28 cellular contexts compared by ENCODE assay signal in genomic region chr4:128249787-128250668, GRCh38. TPM values are rescaled to one million over a fixed set of nuclear protein-coding genes. Genes with fewer than 3 reads are reported as not detected.
A peak's percentile ranks its signal among the peaks of the same experiment; 100 is the strongest.
DNase-seq lines count a peak whose midpoint lies in the region; ATAC-seq lines count a peak whose summit lies in the region.
"Had no signal": no experiment of that assay in that cellular context is flagged by ENCODE, and none has a peak within 500 bp of the region (broad histone marks: within the 10 kb centered on the region; RNA-seq: fewer than 3 reads in every experiment).

No MANE protein-coding gene starts in this region.

- H3K27ac Mint-ChIP-seq in activated CD4-positive, alpha-beta T cell treated with anti-CD3 and anti-CD28 coated beads, Interleukin-2, amount 10 ng/mL, durations not matched to agents 24 days and 14 days = no peak overlapping the region
- H3K27ac Mint-ChIP-seq: activated CD8-positive, alpha-beta T cell treated with anti-CD3 and anti-CD28 coated beads, Interleukin-2, amount 10 ng/mL, durations not matched to agents 7 days and 5 days; activated naive CD8-positive, alpha-beta T cell treated with anti-CD3 and anti-CD28 coated beads, Interleukin-2, amount 50 U/mL, for 24 hours; brain; IgD-negative memory B cell; nephron progenitor cell; stimulated activated naive B cell treated with anti-CD40 and anti-IgM and Interleukin-4, amounts not matched to agents 10 μg/mL and 1 μg/mL and 100 μg/mL, for 72 hours had no signal

- H3K36me3 ChIP-seq in mesendoderm (ENCODE audit: control insufficient read depth, insufficient read depth, low read length) = no peaks in the 10 kb centered on the region
- H3K36me3 ChIP-seq: BLaER1, esophagus muscularis mucosa, gastrocnemius medialis, lower lobe of right lung, right atrium auricular region had no signal

- no peak overlapping the region for H3K4ac ChIP-seq in mesendoderm (ENCODE audit: low read depth, low read length)

- H3K23ac ChIP-seq in mesendoderm (ENCODE audit: low read length) = no peak overlapping the region

- no peaks in the 10 kb centered on the region for H3K4me1 Mint-ChIP-seq in activated CD4-positive, alpha-beta T cell treated with anti-CD3 and anti-CD28 coated beads, Interleukin-2, amount 10 ng/mL, durations not matched to agents 24 days and 14 days
- H3K4me1 Mint-ChIP-seq: activated naive CD8-positive, alpha-beta T cell treated with anti-CD3 and anti-CD28 coated beads, Interleukin-2, amount 50 U/mL, for 24 hours; brain; nephron progenitor cell; stimulated activated naive B cell treated with anti-CD40 and anti-IgM and Interleukin-4, amounts not matched to agents 10 μg/mL and 1 μg/mL and 100 μg/mL, for 72 hours had no signal

- H2AK5ac ChIP-seq in mesendoderm (ENCODE audit: low read length) = no peak overlapping the region

- H3K4me3 Mint-ChIP-seq in activated CD4-positive, alpha-beta T cell treated with anti-CD3 and anti-CD28 coated beads, Interleukin-2, amount 10 ng/mL, durations not matched to agents 24 days and 14 days = no peak overlapping the region
- H3K4me3 Mint-ChIP-seq: activated CD8-positive, alpha-beta T cell treated with anti-CD3 and anti-CD28 coated beads, Interleukin-2, amount 10 ng/mL, durations not matched to agents 7 days and 5 days; activated naive CD8-positive, alpha-beta T cell treated with anti-CD3 and anti-CD28 coated beads, Interleukin-2, amount 50 U/mL, for 24 hours; brain; IgD-negative memory B cell; nephron progenitor cell; stimulated activated naive B cell treated with anti-CD40 and anti-IgM and Interleukin-4, amounts not matched to agents 10 μg/mL and 1 μg/mL and 100 μg/mL, for 72 hours had no signal

- H4K5ac ChIP-seq in mesendoderm (ENCODE audit: low read length) = no peak overlapping the region

- H3K9ac ChIP-seq in mesendoderm (ENCODE audit: low read length) = no peak overlapping the region
- H3K9ac ChIP-seq: BLaER1, parathyroid adenoma had no signal

- H2BK5ac ChIP-seq in mesendoderm (ENCODE audit: low read length) = no peak overlapping the region

- no peak overlapping the region for H3K18ac ChIP-seq in mesendoderm (ENCODE audit: low read length)

- H3K79me1 ChIP-seq in mesendoderm (ENCODE audit: low read length) = no peaks in the 10 kb centered on the region

- no peak overlapping the region for H3K27ac ChIP-seq in mesendoderm (ENCODE audit: low read depth, low read length)
- H3K27ac ChIP-seq: BLaER1, esophagus muscularis mucosa, gastrocnemius medialis, lower lobe of right lung, parathyroid adenoma, right atrium auricular region had no signal

- no peak overlapping the region for H2BK15ac ChIP-seq in mesendoderm (replicated peaks; ENCODE audit: low read depth)

- H3K36me3 Mint-ChIP-seq in activated CD4-positive, alpha-beta T cell treated with anti-CD3 and anti-CD28 coated beads, Interleukin-2, amount 10 ng/mL, durations not matched to agents 24 days and 14 days (ENCODE audit: low read depth) = no peaks in the 10 kb centered on the region
- H3K36me3 Mint-ChIP-seq: stimulated activated naive B cell treated with anti-CD40 and anti-IgM and Interleukin-4, amounts not matched to agents 10 μg/mL and 1 μg/mL and 100 μg/mL, for 72 hours had no signal

- WGBS in mesendoderm (ENCODE audit: extremely low coverage, insufficient coverage, low lambda C conversion rate) = no CpG with 5 or more reads among the region's 4 CpGs

- no peaks in the 10 kb centered on the region for H3K4me1 ChIP-seq in mesendoderm (ENCODE audit: control insufficient read depth, low read depth, low read length)
- H3K4me1 ChIP-seq: BLaER1, esophagus muscularis mucosa, gastrocnemius medialis, lower lobe of right lung, parathyroid adenoma, right atrium auricular region had no signal

- H3K9me3 Mint-ChIP-seq in activated CD4-positive, alpha-beta T cell treated with anti-CD3 and anti-CD28 coated beads, Interleukin-2, amount 10 ng/mL, durations not matched to agents 24 days and 14 days = peaks cover 6% of the 10 kb centered on the region

- H3K27me3 ChIP-seq in mesendoderm (ENCODE audit: insufficient read depth, low read length, poor library complexity) = no peaks in the 10 kb centered on the region
- H3K27me3 ChIP-seq: BLaER1, esophagus muscularis mucosa, gastrocnemius medialis, right atrium auricular region had no signal

- ATAC-seq in GM18858 (IDR thresholded peaks at IDR 0.05; ENCODE audit: unreplicated experiment) = no peak
- ATAC-seq: activated CD8-positive, alpha-beta T cell treated with anti-CD3 and anti-CD28 coated beads, Interleukin-2, amount 10 ng/mL, durations not matched to agents 7 days and 5 days; activated naive CD8-positive, alpha-beta T cell treated with anti-CD3 and anti-CD28 coated beads, Interleukin-2, amount 50 U/mL, for 24 hours; gastrocnemius medialis; lower lobe of right lung; stimulated activated naive B cell treated with anti-CD40 and anti-IgM and Interleukin-4, amounts not matched to agents 10 μg/mL and 1 μg/mL and 100 μg/mL, for 72 hours had no signal

- H4K8ac ChIP-seq in mesendoderm (ENCODE audit: low read depth, low read length) = no peak overlapping the region

- H3K79me2 ChIP-seq in mesendoderm (ENCODE audit: control insufficient read depth, insufficient read depth, low read length) = no peaks in the 10 kb centered on the region
- H3K79me2 ChIP-seq: parathyroid adenoma had no signal

- H3K27me3 Mint-ChIP-seq in activated CD4-positive, alpha-beta T cell treated with anti-CD3 and anti-CD28 coated beads, Interleukin-2, amount 10 ng/mL, durations not matched to agents 24 days and 14 days = no peaks in the 10 kb centered on the region
- H3K27me3 Mint-ChIP-seq: brain had no signal

- intact Hi-C loops in activated CD4-positive, alpha-beta T cell treated with anti-CD3 and anti-CD28 coated beads, Interleukin-2, amount 10 ng/mL, durations not matched to agents 24 days and 14 days (cut with micrococcal nuclease) = no loop called here

- H3K4me3 ChIP-seq in Jurkat, Clone E6-1 (ENCODE audit: low read length) = no peak overlapping the region
- H3K4me3 ChIP-seq in mesendoderm (ENCODE audit: low read length) = no peak overlapping the region
- H3K4me3 ChIP-seq: BLaER1, esophagus muscularis mucosa, gastrocnemius medialis, lower lobe of right lung, right atrium auricular region had no signal

- no peak overlapping the region for H2BK120ac ChIP-seq in mesendoderm (ENCODE audit: low read depth, low read length)

- no peak overlapping the region for H3K4me2 ChIP-seq in mesendoderm (ENCODE audit: low read length)
- H3K4me2 ChIP-seq: BLaER1 had no signal

- DNase-seq in NCI-H2227 (lab: John Stamatoyannopoulos, UW; ENCODE audit: unreplicated experiment) = peak; percentile 2
- no peak for DNase-seq in NCI-H2227 treated with DMSO at 0.1 percent for 48 hours (lab: John Stamatoyannopoulos, UW)
- peak; percentile 2 for DNase-seq in Jurkat, Clone E6-1 (ENCODE audit: low read depth, low spot score)
- DNase-seq in RPMI8226 = peak; percentile 7
- DNase-seq in mesendoderm = peak; percentile 48
- DNase-seq in activated CD4-positive, alpha-beta T cell treated with anti-CD3 and anti-CD28 coated beads, Interleukin-2, amount 10 ng/mL, durations not matched to agents 24 days and 14 days = no peak
- no peak for DNase-seq in cerebellum (ENCODE audit: low spot score)
- DNase-seq: activated CD4-positive, alpha-beta T cell treated with anti-CD3 and anti-CD28 coated beads for 1 hour; activated CD8-positive, alpha-beta T cell treated with anti-CD3 and anti-CD28 coated beads, Interleukin-2, amount 10 ng/mL, durations not matched to agents 7 days and 5 days; activated gamma-delta T cell; activated naive CD8-positive, alpha-beta T cell treated with anti-CD3 and anti-CD28 coated beads, Interleukin-2, amount 50 U/mL, for 24 hours; effector memory CD4-positive, alpha-beta T cell; gastrocnemius medialis; lower lobe of right lung; NCI-H1694; NCI-H226; NCI-H774; nephron progenitor cell; SHP77 treated with DMSO at 0.1 percent for 48 hours; stimulated activated CD4-positive, alpha-beta T cell treated with anti-CD3 and anti-CD28 coated beads, Interleukin-4, amount 100 ng/mL, for 1 hour; stimulated activated naive B cell treated with anti-CD40 and anti-IgM and Interleukin-4, amounts not matched to agents 10 μg/mL and 1 μg/mL and 100 μg/mL, for 72 hours had no signal

- H3K56ac ChIP-seq in mesendoderm (ENCODE audit: low read length) = no peak overlapping the region

RNA-seq across cellular contexts. Expression of gene PGRMC2, which starts 37.6 kb away (rescaled TPM):
- 44.4 TPM for polyA plus RNA-seq in Jurkat, Clone E6-1 (2012; ENCODE audit: insufficient read depth, insufficient read length)
- polyA plus RNA-seq in mesendoderm (2013, experiment 1 of 2) = 48.1 TPM
- polyA plus RNA-seq in mesendoderm (2013, experiment 2 of 2) = 47.8 TPM
- total RNA-seq in activated CD4-positive, alpha-beta T cell treated with anti-CD3 and anti-CD28 coated beads, Interleukin-2, amount 10 ng/mL, durations not matched to agents 24 days and 14 days = 44.7 and 48.4 TPM in 2 replicates
- 23.5 TPM for total RNA-seq in cerebellum

Comparison
In these comparisons a context has a peak if more than half of its experiments do, and no peak if none do; other contexts are left out.
1. DNase-seq: peak in NCI-H2227 (single experiment), Jurkat, Clone E6-1 (single experiment), RPMI8226 (single experiment) and mesendoderm (single experiment); none in NCI-H2227 treated with DMSO at 0.1 percent for 48 hours (single experiment), activated CD4-positive, alpha-beta T cell treated with anti-CD3 and anti-CD28 coated beads, Interleukin-2, amount 10 ng/mL, durations not matched to agents 24 days and 14 days (single experiment) and cerebellum (single experiment).